In the genomic region with DNA sequence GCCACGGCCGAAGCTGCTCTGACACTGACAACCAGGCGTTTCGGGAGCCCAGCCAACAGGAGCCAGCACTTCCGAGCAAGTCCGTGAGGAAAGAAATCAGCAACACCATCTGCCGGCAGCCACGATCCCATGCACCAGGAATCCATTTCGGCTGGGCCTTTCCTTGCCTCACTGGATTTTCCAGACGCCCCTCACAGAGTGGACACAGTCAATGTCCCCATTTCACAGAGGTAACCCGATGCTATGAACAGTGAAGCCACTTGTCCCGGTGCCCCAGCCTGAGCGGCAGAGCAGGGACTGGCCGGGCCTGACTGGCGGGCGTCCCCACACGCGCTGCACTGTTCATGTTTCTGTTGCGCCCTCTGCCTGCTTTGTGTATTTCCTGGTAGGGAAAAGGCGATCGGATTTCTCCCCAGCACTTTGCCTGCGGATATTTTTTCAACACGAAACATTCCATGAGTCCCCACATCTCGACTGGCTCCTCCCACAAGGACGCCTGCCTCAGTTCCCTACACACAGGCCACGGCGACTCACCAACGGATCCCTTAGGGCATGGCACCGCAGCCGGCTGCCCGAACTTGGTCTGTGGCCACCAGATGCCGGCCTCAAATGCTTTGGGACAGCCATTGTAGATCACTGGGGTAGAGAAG, we compare ENCODE assay signal across 9 cellular contexts. TPM values are rescaled to one million over a fixed set of nuclear protein-coding genes. Genes with fewer than 3 reads are reported as not detected.
DNase-seq lines count a peak whose midpoint lies in the region; ATAC-seq and TF ChIP-seq lines count a peak whose summit lies in the region.
"Had no signal": no experiment of that assay in that cellular context is flagged by ENCODE, and none has a peak within 500 bp of the region (broad histone marks: within the 10 kb centered on the region; RNA-seq: fewer than 3 reads in every experiment).

No MANE protein-coding gene starts in this region.

- WGBS in tibial nerve, 2 donors = 58 to 60% methylated on average over 32 of the region's 32 CpGs

- TF ChIP-seq CTCF in astrocyte of the spinal cord (IDR thresholded peaks at IDR 0.05; ENCODE audit: low read depth, low read length) (peak; percentile 35), tibial nerve (IDR thresholded peaks at IDR 0.05) (peak in 3 of 5 experiments; percentile 27 to 56 (median 32))

- H3K36me3 Mint-ChIP-seq in activated naive CD4-positive, alpha-beta T cell treated with anti-CD3 and anti-CD28 coated beads, Interleukin-2, amount 50 U/mL, for 72 hours = no peaks in the 10 kb centered on the region

- no peaks in the 10 kb centered on the region for H3K27me3 ChIP-seq in tibial nerve

- TF ChIP-seq EP300 in tibial nerve (IDR thresholded peaks at IDR 0.05) = no peak

- H3K27ac ChIP-seq in tibial nerve = peak overlapping the region in 2 of 4 donors; percentile 8 to 30

- no peak overlapping the region for H3K27ac Mint-ChIP-seq in activated naive CD4-positive, alpha-beta T cell treated with anti-CD3 and anti-CD28 coated beads, Interleukin-2, amount 50 U/mL, for 72 hours

- no peaks in the 10 kb centered on the region for H3K36me3 ChIP-seq in tibial nerve

- H3K9me3 ChIP-seq in tibial nerve = no peaks in the 10 kb centered on the region

- H3K4me3 ChIP-seq in astrocyte of the spinal cord (ENCODE audit: low read depth, low read length) (no peak overlapping the region), tibial nerve (peak overlapping the region in 1 of 4 donors; percentile 3)

- no peak for TF ChIP-seq POLR2A in tibial nerve (IDR thresholded peaks at IDR 0.05)

- in situ Hi-C loops in astrocyte of the spinal cord (cut with HindIII; ENCODE audit: low sequenced_read_pairs) (no loop called here), ACHN (cut with HindIII; ENCODE audit: low pct_ligation_motif_present, low pct_unique_long_range_greater_than_20kb, low sequenced_read_pairs) (no loop called here)

- H3K9me3 Mint-ChIP-seq in activated naive CD4-positive, alpha-beta T cell treated with anti-CD3 and anti-CD28 coated beads, Interleukin-2, amount 50 U/mL, for 72 hours = no peaks in the 10 kb centered on the region

- no peaks in the 10 kb centered on the region for H3K4me1 ChIP-seq in tibial nerve

- ATAC-seq in activated naive CD4-positive, alpha-beta T cell treated with anti-CD3 and anti-CD28 coated beads, Interleukin-2, amount 50 U/mL, for 72 hours = no peak

- peak; percentile 42 for DNase-seq in NCI-H1092 treated with DMSO at 0.1 percent for 48 hours (lab: John Stamatoyannopoulos, UW)
- no peak for DNase-seq in NCI-H1092 (lab: John Stamatoyannopoulos, UW)
- DNase-seq in astrocyte of the spinal cord (ENCODE audit: low read depth, low spot score) = peak; percentile 14
- DNase-seq in islet precursor cell = peak; percentile 74
- peak; percentile 39 to 47 for DNase-seq in tibial nerve (ENCODE audit: low spot score in 2 of 2)
- DNase-seq in activated naive CD4-positive, alpha-beta T cell treated with anti-CD3 and anti-CD28 coated beads, Interleukin-2, amount 50 U/mL, for 72 hours (ENCODE audit: low spot score in 2 of 2) = no peak
- DNase-seq in LoVo (ENCODE audit: low spot score) = no peak
- no peak for DNase-seq in ACHN
- DNase-seq: 8988T had no signal

RNA-seq across cellular contexts. Expression of gene TRMU, which starts 55.3 kb away (rescaled TPM):
- 10 to 100 TPM; 50.0 to 85.3 (median 64.5) TPM for total RNA-seq in tibial nerve
- total RNA-seq in activated naive CD4-positive, alpha-beta T cell treated with anti-CD3 and anti-CD28 coated beads, Interleukin-2, amount 50 U/mL, for 72 hours = 10 to 100 TPM; 89.3 to 94.1 TPM

Comparison
In these comparisons a context has a peak if more than half of its experiments do, and no peak if none do; other contexts are left out.
1. DNase-seq: peak in NCI-H1092 treated with DMSO at 0.1 percent for 48 hours (single experiment), astrocyte of the spinal cord (single experiment), islet precursor cell (single experiment) and tibial nerve (2 of 2); none in NCI-H1092 (single experiment), activated naive CD4-positive, alpha-beta T cell treated with anti-CD3 and anti-CD28 coated beads, Interleukin-2, amount 50 U/mL, for 72 hours (0 of 2), LoVo (single experiment) and ACHN (single experiment).